20 cellular contexts compared by ENCODE assay signal in genomic region chr15:42157381-42157780, GRCh38. TPM values are rescaled to one million over a fixed set of nuclear protein-coding genes. Genes with fewer than 3 reads are reported as not detected.
DNase-seq lines count a peak whose midpoint lies in the region; ATAC-seq and TF ChIP-seq lines count a peak whose summit lies in the region.
"Had no signal": no experiment of that assay in that cellular context is flagged by ENCODE, and none has a peak within 500 bp of the region (broad histone marks: within the 10 kb centered on the region; RNA-seq: fewer than 3 reads in every experiment).

No MANE protein-coding gene starts in this region.

- DNase-seq in activated naive CD4-positive, alpha-beta T cell treated with anti-CD3 and anti-CD28 coated beads, Interleukin-2, amount 10 ng/mL, durations not matched to agents 7 days and 5 days = peak; percentile 11
- DNase-seq in activated naive CD4-positive, alpha-beta T cell treated with anti-CD3 and anti-CD28 coated beads for 36 hours = no peak
- DNase-seq in RWPE1 (ENCODE audit: low spot score) (no peak), left lobe of liver (ENCODE audit: low spot score) (peak; percentile 18), LoVo (ENCODE audit: low spot score) (no peak), SHP77 (lab: John Stamatoyannopoulos, UW) (no peak)
- no peak for DNase-seq in stimulated activated naive B cell treated with anti-CD40 and anti-IgM and Interleukin-4, amounts not matched to agents 10 μg/mL and 1 μg/mL and 100 μg/mL, for 72 hours
- DNase-seq in activated CD8-positive, alpha-beta T cell treated with anti-CD3 and anti-CD28 coated beads, Interleukin-2, amount 10 ng/mL, durations not matched to agents 7 days and 5 days = no peak
- DNase-seq: DMS79, GOT3, MG63, NCI-H1048, NCI-H1417 treated with DMSO at 0.1 percent for 48 hours, NCI-H187, NCI-H446, NCI-H526 treated with DMSO at 0.1 percent for 48 hours, SHP77 treated with DMSO at 0.1 percent for 48 hours, SK-N-SH had no signal

- H3K27me3 Mint-ChIP-seq in activated naive CD4-positive, alpha-beta T cell treated with anti-CD3 and anti-CD28 coated beads, Interleukin-2, amount 10 ng/mL, durations not matched to agents 7 days and 5 days = no peaks in the 10 kb centered on the region
- no peaks in the 10 kb centered on the region for H3K27me3 Mint-ChIP-seq in activated naive CD4-positive, alpha-beta T cell treated with anti-CD3 and anti-CD28 coated beads for 36 hours (ENCODE audit: low read depth)
- H3K27me3 Mint-ChIP-seq in stimulated activated naive B cell treated with anti-CD40 and anti-IgM and Interleukin-4, amounts not matched to agents 10 μg/mL and 1 μg/mL and 100 μg/mL, for 72 hours = no peaks in the 10 kb centered on the region
- H3K27me3 Mint-ChIP-seq in activated CD8-positive, alpha-beta T cell treated with anti-CD3 and anti-CD28 coated beads, Interleukin-2, amount 10 ng/mL, durations not matched to agents 7 days and 5 days (ENCODE audit: low read depth) = no peaks in the 10 kb centered on the region
- H3K27me3 Mint-ChIP-seq: IgD-negative memory B cell had no signal

- TF ChIP-seq CTCF in RWPE1 (conservative IDR thresholded peaks at IDR 0.05; ENCODE audit: low read depth) = no peak

- no peaks in the 10 kb centered on the region for H3K9me3 Mint-ChIP-seq in activated naive CD4-positive, alpha-beta T cell treated with anti-CD3 and anti-CD28 coated beads, Interleukin-2, amount 10 ng/mL, durations not matched to agents 7 days and 5 days
- no peaks in the 10 kb centered on the region for H3K9me3 Mint-ChIP-seq in activated naive CD4-positive, alpha-beta T cell treated with anti-CD3 and anti-CD28 coated beads for 36 hours
- H3K9me3 Mint-ChIP-seq in stimulated activated naive B cell treated with anti-CD40 and anti-IgM and Interleukin-4, amounts not matched to agents 10 μg/mL and 1 μg/mL and 100 μg/mL, for 72 hours = no peaks in the 10 kb centered on the region
- H3K9me3 Mint-ChIP-seq in activated CD8-positive, alpha-beta T cell treated with anti-CD3 and anti-CD28 coated beads, Interleukin-2, amount 10 ng/mL, durations not matched to agents 7 days and 5 days (ENCODE audit: insufficient read depth) = no peaks in the 10 kb centered on the region
- H3K9me3 Mint-ChIP-seq: CD14-positive monocyte, IgD-negative memory B cell had no signal

- intact Hi-C loops in activated naive CD4-positive, alpha-beta T cell treated with anti-CD3 and anti-CD28 coated beads for 36 hours (cut with micrococcal nuclease) = no loop called here

- H3K4me3 Mint-ChIP-seq in activated naive CD4-positive, alpha-beta T cell treated with anti-CD3 and anti-CD28 coated beads, Interleukin-2, amount 10 ng/mL, durations not matched to agents 7 days and 5 days = no peak overlapping the region
- H3K4me3 Mint-ChIP-seq in activated naive CD4-positive, alpha-beta T cell treated with anti-CD3 and anti-CD28 coated beads for 36 hours = no peak overlapping the region
- no peak overlapping the region for H3K4me3 Mint-ChIP-seq in stimulated activated naive B cell treated with anti-CD40 and anti-IgM and Interleukin-4, amounts not matched to agents 10 μg/mL and 1 μg/mL and 100 μg/mL, for 72 hours
- H3K4me3 Mint-ChIP-seq in activated CD8-positive, alpha-beta T cell treated with anti-CD3 and anti-CD28 coated beads, Interleukin-2, amount 10 ng/mL, durations not matched to agents 7 days and 5 days = no peak overlapping the region
- H3K4me3 Mint-ChIP-seq: CD14-positive monocyte, IgD-negative memory B cell had no signal

- H3K36me3 Mint-ChIP-seq in activated naive CD4-positive, alpha-beta T cell treated with anti-CD3 and anti-CD28 coated beads, Interleukin-2, amount 10 ng/mL, durations not matched to agents 7 days and 5 days = peaks cover 21% of the 10 kb centered on the region
- H3K36me3 Mint-ChIP-seq in activated naive CD4-positive, alpha-beta T cell treated with anti-CD3 and anti-CD28 coated beads for 36 hours (ENCODE audit: low read depth) = peaks cover 14% of the 10 kb centered on the region
- peaks cover 17 to 25% of the 10 kb centered on the region in 2 donors for H3K36me3 Mint-ChIP-seq in stimulated activated naive B cell treated with anti-CD40 and anti-IgM and Interleukin-4, amounts not matched to agents 10 μg/mL and 1 μg/mL and 100 μg/mL, for 72 hours
- peaks cover 16% of the 10 kb centered on the region for H3K36me3 Mint-ChIP-seq in activated CD8-positive, alpha-beta T cell treated with anti-CD3 and anti-CD28 coated beads, Interleukin-2, amount 10 ng/mL, durations not matched to agents 7 days and 5 days (ENCODE audit: low read depth)
- H3K36me3 Mint-ChIP-seq: IgD-negative memory B cell had no signal

- no peak for ATAC-seq in left lobe of liver
- ATAC-seq in stimulated activated naive B cell treated with anti-CD40 and anti-IgM and Interleukin-4, amounts not matched to agents 10 μg/mL and 1 μg/mL and 100 μg/mL, for 72 hours (replicated peaks) = no peak
- ATAC-seq in activated CD8-positive, alpha-beta T cell treated with anti-CD3 and anti-CD28 coated beads, Interleukin-2, amount 10 ng/mL, durations not matched to agents 7 days and 5 days = no peak

- CTCF ChIA-PET in activated naive CD4-positive, alpha-beta T cell treated with anti-CD3 and anti-CD28 coated beads, Interleukin-2, amount 10 ng/mL, durations not matched to agents 7 days and 5 days (lab: Charles Lee) = no interaction called here
- CTCF ChIA-PET in activated naive CD4-positive, alpha-beta T cell treated with anti-CD3 and anti-CD28 coated beads for 36 hours (lab: Charles Lee) = interaction anchor here (1.1 kb wide), 1 partner anchor 44 kb away, joined by 3 read pairs; no protein-coding TSS in a partner anchor
- CTCF ChIA-PET in RWPE1 (lab: Yijun Ruan, JAX) = interaction anchor here (0.5 kb wide), 1 partner anchor 798 kb away, joined by 5 read pairs; no protein-coding TSS in a partner anchor
- CTCF ChIA-PET in activated CD8-positive, alpha-beta T cell treated with anti-CD3 and anti-CD28 coated beads, Interleukin-2, amount 10 ng/mL, durations not matched to agents 7 days and 5 days (lab: Charles Lee) = interaction anchor here (1.3 kb wide), 1 partner anchor 18 kb away, joined by 3 read pairs; no protein-coding TSS in a partner anchor

- POLR2A ChIA-PET in RWPE1 (lab: Yijun Ruan, JAX; ENCODE audit: low non-redundant PET) = no interaction called here
- POLR2A ChIA-PET in activated CD8-positive, alpha-beta T cell treated with anti-CD3 and anti-CD28 coated beads, Interleukin-2, amount 10 ng/mL, durations not matched to agents 7 days and 5 days (lab: Charles Lee) = no interaction called here

- H3K4me1 Mint-ChIP-seq in activated naive CD4-positive, alpha-beta T cell treated with anti-CD3 and anti-CD28 coated beads, Interleukin-2, amount 10 ng/mL, durations not matched to agents 7 days and 5 days = no peaks in the 10 kb centered on the region
- H3K4me1 Mint-ChIP-seq in activated naive CD4-positive, alpha-beta T cell treated with anti-CD3 and anti-CD28 coated beads for 36 hours (ENCODE audit: low read depth) = no peaks in the 10 kb centered on the region
- peaks cover 0 to 6% of the 10 kb centered on the region in 2 donors for H3K4me1 Mint-ChIP-seq in stimulated activated naive B cell treated with anti-CD40 and anti-IgM and Interleukin-4, amounts not matched to agents 10 μg/mL and 1 μg/mL and 100 μg/mL, for 72 hours
- H3K4me1 Mint-ChIP-seq in activated CD8-positive, alpha-beta T cell treated with anti-CD3 and anti-CD28 coated beads, Interleukin-2, amount 10 ng/mL, durations not matched to agents 7 days and 5 days (ENCODE audit: low read depth) = no peaks in the 10 kb centered on the region

- no peak overlapping the region for H3K27ac Mint-ChIP-seq in activated naive CD4-positive, alpha-beta T cell treated with anti-CD3 and anti-CD28 coated beads, Interleukin-2, amount 10 ng/mL, durations not matched to agents 7 days and 5 days
- no peak overlapping the region for H3K27ac Mint-ChIP-seq in activated naive CD4-positive, alpha-beta T cell treated with anti-CD3 and anti-CD28 coated beads for 36 hours
- H3K27ac Mint-ChIP-seq in stimulated activated naive B cell treated with anti-CD40 and anti-IgM and Interleukin-4, amounts not matched to agents 10 μg/mL and 1 μg/mL and 100 μg/mL, for 72 hours = peak overlapping the region; percentile 33
- H3K27ac Mint-ChIP-seq in activated CD8-positive, alpha-beta T cell treated with anti-CD3 and anti-CD28 coated beads, Interleukin-2, amount 10 ng/mL, durations not matched to agents 7 days and 5 days = no peak overlapping the region
- H3K27ac Mint-ChIP-seq: IgD-negative memory B cell had no signal

- peak overlapping the region; percentile 41; the same call in 1 of the 2 replicates for H3K27ac ChIP-seq in RWPE1

RNA-seq across cellular contexts. Expression of gene PLA2G4F, which starts 0.9 kb away (rescaled TPM):
- total RNA-seq in activated naive CD4-positive, alpha-beta T cell treated with anti-CD3 and anti-CD28 coated beads for 36 hours = not detected
- 0.25 TPM for total RNA-seq in left lobe of liver
- not detected for total RNA-seq in activated CD8-positive, alpha-beta T cell treated with anti-CD3 and anti-CD28 coated beads, Interleukin-2, amount 10 ng/mL, durations not matched to agents 7 days and 5 days

RNA-seq across cellular contexts. Expression of gene VPS39, which starts 50.7 kb away (rescaled TPM):
- 10 to 100 TPM; 58.9 to 60.7 TPM for total RNA-seq in activated naive CD4-positive, alpha-beta T cell treated with anti-CD3 and anti-CD28 coated beads for 36 hours
- 21.4 TPM for total RNA-seq in left lobe of liver
- total RNA-seq in activated CD8-positive, alpha-beta T cell treated with anti-CD3 and anti-CD28 coated beads, Interleukin-2, amount 10 ng/mL, durations not matched to agents 7 days and 5 days = 10 to 100 TPM; 61.0 to 65.7 TPM

Comparison
In these comparisons a context has a peak if more than half of its experiments do, and no peak if none do; other contexts are left out.
1. DNase-seq: peak in activated naive CD4-positive, alpha-beta T cell treated with anti-CD3 and anti-CD28 coated beads, Interleukin-2, amount 10 ng/mL, durations not matched to agents 7 days and 5 days (single experiment) and left lobe of liver (single experiment); none in activated naive CD4-positive, alpha-beta T cell treated with anti-CD3 and anti-CD28 coated beads for 36 hours (single experiment), RWPE1 (single experiment), stimulated activated naive B cell treated with anti-CD40 and anti-IgM and Interleukin-4, amounts not matched to agents 10 μg/mL and 1 μg/mL and 100 μg/mL, for 72 hours (single experiment), activated CD8-positive, alpha-beta T cell treated with anti-CD3 and anti-CD28 coated beads, Interleukin-2, amount 10 ng/mL, durations not matched to agents 7 days and 5 days (single experiment), LoVo (single experiment) and SHP77 (0 of 2).